ENCODE assay signal across 11 cellular contexts in the genomic region with DNA sequence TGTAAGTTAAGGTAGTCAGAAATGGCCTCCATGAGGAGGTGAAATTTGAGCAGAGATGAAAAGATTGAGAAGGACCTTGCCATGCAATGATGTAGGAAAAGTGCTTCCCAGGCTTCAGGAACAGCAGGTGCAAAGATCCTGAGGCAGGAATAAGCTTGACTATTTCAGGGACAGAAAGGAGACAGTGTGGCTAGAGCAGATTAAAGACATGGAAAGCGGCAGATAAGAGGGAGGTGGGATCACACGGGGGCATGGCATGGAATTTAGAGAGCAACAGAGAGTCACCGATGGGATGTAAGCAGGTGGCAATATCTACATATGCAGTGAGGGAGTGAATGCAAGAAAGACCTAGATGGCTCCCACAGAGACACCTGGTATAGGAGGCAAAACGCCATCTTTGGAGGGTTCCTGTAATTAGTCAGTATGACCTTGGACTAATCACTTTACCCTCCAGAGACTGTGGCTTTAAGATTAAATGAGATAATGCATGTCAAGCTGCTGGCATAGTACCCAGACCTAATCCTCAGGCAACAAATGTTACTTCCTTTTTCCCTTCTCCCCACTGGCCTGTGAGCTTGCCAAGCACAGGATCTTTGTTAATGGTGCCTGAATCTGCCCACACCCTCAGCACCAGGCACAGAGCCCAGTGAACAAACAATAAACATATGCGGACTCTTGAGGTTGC. TPM values are rescaled to one million over a fixed set of nuclear protein-coding genes. Genes with fewer than 3 reads are reported as not detected.
DNase-seq lines count a peak whose midpoint lies in the region; ATAC-seq and TF ChIP-seq lines count a peak whose summit lies in the region.
"Had no signal": no experiment of that assay in that cellular context is flagged by ENCODE, and none has a peak within 500 bp of the region (broad histone marks: within the 10 kb centered on the region; RNA-seq: fewer than 3 reads in every experiment).

No MANE protein-coding gene starts in this region.

- no peaks in the 10 kb centered on the region for H3K9me3 ChIP-seq in prostate gland
- H3K9me3 ChIP-seq: tibial nerve had no signal

- H3K36me3 ChIP-seq in prostate gland: no peaks in the 10 kb centered on the region
- H3K36me3 ChIP-seq: tibial nerve had no signal

- no peak for ATAC-seq in GM18907 (IDR thresholded peaks at IDR 0.05; ENCODE audit: unreplicated experiment)
- no peak for ATAC-seq in activated CD4-positive, CD25-positive, alpha-beta regulatory T cell treated with anti-CD3 and anti-CD28 coated beads, Interleukin-2, amount 50 U/mL, for 24 hours
- no peak for ATAC-seq in GM18867 (IDR thresholded peaks at IDR 0.05; ENCODE audit: unreplicated experiment)
- ATAC-seq: GM12878 had no signal

- peak; percentile 75 for DNase-seq in EH (ENCODE audit: low read depth)
- peak; percentile 99 for DNase-seq in NCI-H446 treated with DMSO at 0.1 percent for 48 hours (lab: John Stamatoyannopoulos, UW)
- DNase-seq in dorsolateral prefrontal cortex: peak in 6 of 10 donors; percentile 9 to 74 (median 62)
- peak; percentile 90 for DNase-seq in prostate gland (ENCODE audit: low spot score)
- no peak for DNase-seq in NCI-H146 treated with DMSO at 0.1 percent for 48 hours (lab: John Stamatoyannopoulos, UW; ENCODE audit: unreplicated experiment)
- DNase-seq: NCI-H524 treated with DMSO at 0.1 percent for 48 hours had no signal

- WGBS in prostate gland: 57% methylated on average over 5 of the region's 5 CpGs

- no peak for TF ChIP-seq CTCF in dorsolateral prefrontal cortex (IDR thresholded peaks at IDR 0.05 in 54 of 56, conservative IDR thresholded peaks at IDR 0.05 in 2 of 56; ENCODE audit: low read depth in 1 of 56, partially characterized antibody in 56 of 56)
- TF ChIP-seq CTCF in prostate gland (IDR thresholded peaks at IDR 0.05): no peak

- H3K27ac ChIP-seq in dorsolateral prefrontal cortex (peak overlapping the region in 1 of 59 donors; percentile 37), prostate gland (peak overlapping the region in 1 of 2 donors; percentile 37)

- H3K4me1 ChIP-seq in prostate gland (replicated peaks): no peaks in the 10 kb centered on the region

- intact Hi-C loops in dorsolateral prefrontal cortex (cut with DNase I): no loop called here
- intact Hi-C loops in prostate gland (cut with DNase I): no loop called here

- H3K27me3 ChIP-seq in dorsolateral prefrontal cortex (no peaks in the 10 kb centered on the region), prostate gland (replicated peaks; ENCODE audit: insufficient read depth) (no peaks in the 10 kb centered on the region)
- H3K27me3 ChIP-seq: tibial nerve had no signal

- no peak for TF ChIP-seq POLR2A in prostate gland (IDR thresholded peaks at IDR 0.05)

- H3K4me3 ChIP-seq in dorsolateral prefrontal cortex: no peak overlapping the region
- no peak overlapping the region for H3K4me3 ChIP-seq in prostate gland
- H3K4me3 ChIP-seq: GM12878, tibial nerve had no signal

RNA-seq across cellular contexts. Expression of a gene that starts 24.6 kb away (rescaled TPM):
- 10 to 100 TPM; 24.6 to 97.5 (median 41.3) TPM for total RNA-seq in dorsolateral prefrontal cortex
- total RNA-seq in prostate gland: 10 to 100 TPM; 11.3 to 11.9 TPM

RNA-seq across cellular contexts. Expression of a gene that starts 52.9 kb away (rescaled TPM):
- 1 to 10 TPM; 1.3 to 8.5 (median 3.4) TPM for total RNA-seq in dorsolateral prefrontal cortex
- 10 to 100 TPM; 71.2 to 72.8 TPM for total RNA-seq in prostate gland

Comparison
In these comparisons a context has a peak if more than half of its experiments do, and no peak if none do; other contexts are left out.
1. RNA of a gene that starts 52.9 kb away (total RNA-seq): 71.2 to 72.8 TPM in prostate gland; 1.3 to 8.5 TPM in dorsolateral prefrontal cortex; every median in the first group is over 4 times any median in the second.